11 cellular contexts compared by ENCODE assay signal in genomic region chr2:197502201-197502600, GRCh38. TPM values are rescaled to one million over a fixed set of nuclear protein-coding genes. Genes with fewer than 3 reads are reported as not detected.
DNase-seq lines count a peak whose midpoint lies in the region; ATAC-seq and TF ChIP-seq lines count a peak whose summit lies in the region.
"Had no signal": no experiment of that assay in that cellular context is flagged by ENCODE, and none has a peak within 500 bp of the region (broad histone marks: within the 10 kb centered on the region; RNA-seq: fewer than 3 reads in every experiment).

No MANE protein-coding gene starts in this region.

- no peak for ATAC-seq in CD8-positive, alpha-beta T cell
- ATAC-seq in central memory CD8-positive, alpha-beta T cell (replicated peaks; ENCODE audit: extremely low read depth, poor library complexity, severe bottlenecking), result no peak
- no peak for ATAC-seq in natural killer cell treated with Interleukin-12 subunit alpha and Interleukin-12 subunit beta and Interleukin-15 and Interleukin-18, amount 100 ng/mL, for 72 hours
- ATAC-seq in GM18517 (IDR thresholded peaks at IDR 0.05; ENCODE audit: unreplicated experiment), result no peak
- ATAC-seq in GM21447 (IDR thresholded peaks at IDR 0.05; ENCODE audit: unreplicated experiment), result no peak
- ATAC-seq: Right ventricle myocardium inferior had no signal

- H3K36me3 Mint-ChIP-seq in CD8-positive, alpha-beta T cell, result peaks cover 55% of the 10 kb centered on the region
- peaks cover 47% of the 10 kb centered on the region for H3K36me3 Mint-ChIP-seq in central memory CD8-positive, alpha-beta T cell (ENCODE audit: insufficient read depth)
- H3K36me3 Mint-ChIP-seq in natural killer cell treated with Interleukin-12 subunit alpha and Interleukin-12 subunit beta and Interleukin-15 and Interleukin-18, amount 100 ng/mL, for 72 hours, result peaks cover 31% of the 10 kb centered on the region

- no peak for TF ChIP-seq CTCF in CD8-positive, alpha-beta T cell (IDR thresholded peaks at IDR 0.05)
- TF ChIP-seq CTCF in LNCaP clone FGC (IDR thresholded peaks at IDR 0.05; ENCODE audit: control insufficient read depth, extremely low read depth, insufficient read depth), result no peak

- H3K27ac ChIP-seq in CD8-positive, alpha-beta T cell (ENCODE audit: low read depth, low read length), result no peak overlapping the region
- H3K27ac ChIP-seq in neuronal stem cell (replicated peaks; ENCODE audit: low read length), result no peak overlapping the region

- POLR2A ChIA-PET in CD8-positive, alpha-beta T cell (lab: Charles Lee), result interaction anchor here (1.2 to 9.5 kb wide), 2 partner anchors 12 to 49 kb away, joined by 4 to 146 read pairs; partner anchors contain the start of genes COQ10B and MOB4

- H3K9me3 Mint-ChIP-seq in CD8-positive, alpha-beta T cell, result no peaks in the 10 kb centered on the region
- no peaks in the 10 kb centered on the region for H3K9me3 Mint-ChIP-seq in central memory CD8-positive, alpha-beta T cell
- no peaks in the 10 kb centered on the region for H3K9me3 Mint-ChIP-seq in natural killer cell treated with Interleukin-12 subunit alpha and Interleukin-12 subunit beta and Interleukin-15 and Interleukin-18, amount 100 ng/mL, for 72 hours

- intact Hi-C loops in CD8-positive, alpha-beta T cell (cut with DNase I, micrococcal nuclease), result loop anchor here in 1 of 2 experiments (5.0 kb wide), 1 partner anchor 35 kb away; no protein-coding TSS in a partner anchor

- no peak overlapping the region for H2BK15ac ChIP-seq in neuronal stem cell (ENCODE audit: low read length)

- H3K27me3 ChIP-seq in CD8-positive, alpha-beta T cell (ENCODE audit: insufficient read depth, low read length), result no peaks in the 10 kb centered on the region
- no peaks in the 10 kb centered on the region for H3K27me3 ChIP-seq in neuronal stem cell (ENCODE audit: control insufficient read depth in 3 of 3, insufficient read depth in 3 of 3, low read depth in 1 of 3, low read length in 3 of 3)
- H3K27me3 ChIP-seq: tibial artery had no signal

- peaks cover 43% of the 10 kb centered on the region for H3K4me1 Mint-ChIP-seq in CD8-positive, alpha-beta T cell (ENCODE audit: low read depth)
- peaks cover 32% of the 10 kb centered on the region for H3K4me1 Mint-ChIP-seq in central memory CD8-positive, alpha-beta T cell
- H3K4me1 Mint-ChIP-seq in natural killer cell treated with Interleukin-12 subunit alpha and Interleukin-12 subunit beta and Interleukin-15 and Interleukin-18, amount 100 ng/mL, for 72 hours (ENCODE audit: low read depth in 2 of 2), result peaks cover 19 to 34% of the 10 kb centered on the region in 2 donors

- no peak overlapping the region for H2AFZ ChIP-seq in neuronal stem cell (ENCODE audit: low read length)

- H3K27ac Mint-ChIP-seq in CD8-positive, alpha-beta T cell, result peak overlapping the region; percentile 97
- H3K27ac Mint-ChIP-seq in central memory CD8-positive, alpha-beta T cell (ENCODE audit: low read depth), result peak overlapping the region; percentile 93
- peak overlapping the region; percentile 86 to 95 for H3K27ac Mint-ChIP-seq in natural killer cell treated with Interleukin-12 subunit alpha and Interleukin-12 subunit beta and Interleukin-15 and Interleukin-18, amount 100 ng/mL, for 72 hours

- H2AK5ac ChIP-seq in neuronal stem cell (ENCODE audit: low read depth, low read length), result no peak overlapping the region

- no peak overlapping the region for H2BK12ac ChIP-seq in neuronal stem cell (ENCODE audit: low read length)

- WGBS in neuronal stem cell (ENCODE audit: extremely low coverage in 2 of 2, insufficient read length in 2 of 2, insufficient replicate concordance in 1 of 2), 2 donors, result no CpG with 5 or more reads among the region's 4 CpGs

- peak overlapping the region; percentile 92 for H3K4me3 Mint-ChIP-seq in CD8-positive, alpha-beta T cell
- peak overlapping the region; percentile 84 for H3K4me3 Mint-ChIP-seq in central memory CD8-positive, alpha-beta T cell
- H3K4me3 Mint-ChIP-seq in natural killer cell treated with Interleukin-12 subunit alpha and Interleukin-12 subunit beta and Interleukin-15 and Interleukin-18, amount 100 ng/mL, for 72 hours, result peak overlapping the region; percentile 97

- H3K27me3 Mint-ChIP-seq in CD8-positive, alpha-beta T cell (ENCODE audit: low read depth), result no peaks in the 10 kb centered on the region
- H3K27me3 Mint-ChIP-seq in central memory CD8-positive, alpha-beta T cell, result no peaks in the 10 kb centered on the region
- no peaks in the 10 kb centered on the region for H3K27me3 Mint-ChIP-seq in natural killer cell treated with Interleukin-12 subunit alpha and Interleukin-12 subunit beta and Interleukin-15 and Interleukin-18, amount 100 ng/mL, for 72 hours

- no peak overlapping the region for H3K4ac ChIP-seq in neuronal stem cell (ENCODE audit: low read length)

- CTCF ChIA-PET in CD8-positive, alpha-beta T cell (lab: Charles Lee), result interaction anchor here (1.7 kb wide), 1 partner anchor 13 kb away, joined by 5 read pairs; the partner anchor contains the start of gene MOB4

- peaks cover 31% of the 10 kb centered on the region for H3K4me1 ChIP-seq in CD8-positive, alpha-beta T cell (ENCODE audit: insufficient read depth, low read length)
- peaks cover 0 to 15% of the 10 kb centered on the region in 2 donors for H3K4me1 ChIP-seq in neuronal stem cell (ENCODE audit: control insufficient read depth in 2 of 2, insufficient read depth in 1 of 2, low read depth in 1 of 2, low read length in 2 of 2)

- H3K36me3 ChIP-seq in CD8-positive, alpha-beta T cell (ENCODE audit: insufficient read depth, low read length), result peaks cover 5% of the 10 kb centered on the region
- H3K36me3 ChIP-seq in neuronal stem cell (replicated peaks in 1 of 2; ENCODE audit: control insufficient read depth in 2 of 2, insufficient read depth in 2 of 2, low read length in 2 of 2), result peaks cover 10 to 70% of the 10 kb centered on the region in 2 donors

- H2BK120ac ChIP-seq in neuronal stem cell (ENCODE audit: low read depth, low read length), result no peak overlapping the region

- H3K4me2 ChIP-seq in neuronal stem cell (ENCODE audit: insufficient read depth, low read length, poor library complexity, severe bottlenecking), result no peak overlapping the region

- DNase-seq in CD8-positive, alpha-beta T cell, result no peak
- peak; percentile 86 for DNase-seq in LNCaP clone FGC (ENCODE audit: low read depth)
- DNase-seq in central memory CD8-positive, alpha-beta T cell (ENCODE audit: low spot score in 2 of 2), result no peak
- DNase-seq in natural killer cell treated with Interleukin-12 subunit alpha and Interleukin-12 subunit beta and Interleukin-15 and Interleukin-18, amount 100 ng/mL, for 72 hours (ENCODE audit: low spot score), result no peak
- DNase-seq in NCI-H2196 (lab: John Stamatoyannopoulos, UW; ENCODE audit: unreplicated experiment), result no peak
- no peak for DNase-seq in neuronal stem cell (ENCODE audit: low spot score)
- DNase-seq: hippocampal formation, tibial artery had no signal

- no peak overlapping the region for H3K14ac ChIP-seq in neuronal stem cell (ENCODE audit: low read length)

- no peak overlapping the region for H3K23ac ChIP-seq in neuronal stem cell (ENCODE audit: low read depth, low read length, poor library complexity)

- H3K4me3 ChIP-seq in CD8-positive, alpha-beta T cell (ENCODE audit: low read depth, low read length), result no peak overlapping the region
- peak overlapping the region; percentile 60 for H3K4me3 ChIP-seq in LNCaP clone FGC (ENCODE audit: low read depth, low read length)
- H3K4me3 ChIP-seq in neuronal stem cell (ENCODE audit: low read length in 2 of 2), result no peak overlapping the region

- no peak overlapping the region for H3K9ac ChIP-seq in neuronal stem cell (ENCODE audit: low read depth, low read length, poor library complexity)

- H3K79me1 ChIP-seq in neuronal stem cell (ENCODE audit: low read depth, low read length), result peaks cover 3% of the 10 kb centered on the region

- no peak overlapping the region for H4K8ac ChIP-seq in neuronal stem cell (ENCODE audit: low read depth, low read length)

- no peak overlapping the region for H4K91ac ChIP-seq in neuronal stem cell (ENCODE audit: low read depth, low read length, poor library complexity)

- no peaks in the 10 kb centered on the region for H3K9me3 ChIP-seq in CD8-positive, alpha-beta T cell (ENCODE audit: low read length)
- peaks cover 0 to 3% of the 10 kb centered on the region in 2 donors for H3K9me3 ChIP-seq in neuronal stem cell (replicated peaks in 1 of 2; ENCODE audit: control insufficient read depth in 2 of 2, insufficient read depth in 1 of 2, low read depth in 1 of 2, low read length in 2 of 2)
- H3K9me3 ChIP-seq: tibial artery had no signal

- H3K18ac ChIP-seq in neuronal stem cell (ENCODE audit: low read length), result no peak overlapping the region

- no peak overlapping the region for H2BK5ac ChIP-seq in neuronal stem cell (ENCODE audit: low read length)

RNA-seq across cellular contexts. Expression of gene HSPE1, which starts 2.0 kb away (rescaled TPM):
- 10 to 100 TPM; 76.7 to 76.8 TPM for total RNA-seq in CD8-positive, alpha-beta T cell
- total RNA-seq in natural killer cell treated with Interleukin-12 subunit alpha and Interleukin-12 subunit beta and Interleukin-15 and Interleukin-18, amount 100 ng/mL, for 72 hours, result 100 to 1,000 TPM; 140 to 158 TPM
- polyA plus RNA-seq in neuronal stem cell (2013, experiment 1 of 2), result 302 TPM
- 297 TPM for polyA plus RNA-seq in neuronal stem cell (2013, experiment 2 of 2)

RNA-seq across cellular contexts. Expression of gene HSPD1, which starts 2.6 kb away (rescaled TPM):
- 100 to 1,000 TPM; 162 to 163 TPM for total RNA-seq in CD8-positive, alpha-beta T cell
- total RNA-seq in natural killer cell treated with Interleukin-12 subunit alpha and Interleukin-12 subunit beta and Interleukin-15 and Interleukin-18, amount 100 ng/mL, for 72 hours, result 100 to 1,000 TPM; 380 to 655 TPM
- polyA plus RNA-seq in neuronal stem cell (2013, experiment 1 of 2), result 275 TPM
- 271 TPM for polyA plus RNA-seq in neuronal stem cell (2013, experiment 2 of 2)

RNA-seq across cellular contexts. Expression of gene MOB4, which starts 13.7 kb away (rescaled TPM):
- total RNA-seq in CD8-positive, alpha-beta T cell, result 10 to 100 TPM; 32.1 to 36.5 TPM
- total RNA-seq in natural killer cell treated with Interleukin-12 subunit alpha and Interleukin-12 subunit beta and Interleukin-15 and Interleukin-18, amount 100 ng/mL, for 72 hours, result 10 to 100 TPM; 16.9 to 25.7 TPM
- 39.5 TPM for polyA plus RNA-seq in neuronal stem cell (2013, experiment 1 of 2)
- 42.0 TPM for polyA plus RNA-seq in neuronal stem cell (2013, experiment 2 of 2)

RNA-seq across cellular contexts. Expression of gene COQ10B, which starts 48.8 kb away (rescaled TPM):
- total RNA-seq in CD8-positive, alpha-beta T cell, result 10 to 100 TPM; 66.9 to 67.6 TPM
- total RNA-seq in natural killer cell treated with Interleukin-12 subunit alpha and Interleukin-12 subunit beta and Interleukin-15 and Interleukin-18, amount 100 ng/mL, for 72 hours, result 10 to 100 TPM; 27.8 to 40.4 TPM
- polyA plus RNA-seq in neuronal stem cell (2013, experiment 1 of 2), result 7.1 TPM
- polyA plus RNA-seq in neuronal stem cell (2013, experiment 2 of 2), result 6.7 TPM
